ENCODE assay signal across 8 cellular contexts in the genomic region with DNA sequence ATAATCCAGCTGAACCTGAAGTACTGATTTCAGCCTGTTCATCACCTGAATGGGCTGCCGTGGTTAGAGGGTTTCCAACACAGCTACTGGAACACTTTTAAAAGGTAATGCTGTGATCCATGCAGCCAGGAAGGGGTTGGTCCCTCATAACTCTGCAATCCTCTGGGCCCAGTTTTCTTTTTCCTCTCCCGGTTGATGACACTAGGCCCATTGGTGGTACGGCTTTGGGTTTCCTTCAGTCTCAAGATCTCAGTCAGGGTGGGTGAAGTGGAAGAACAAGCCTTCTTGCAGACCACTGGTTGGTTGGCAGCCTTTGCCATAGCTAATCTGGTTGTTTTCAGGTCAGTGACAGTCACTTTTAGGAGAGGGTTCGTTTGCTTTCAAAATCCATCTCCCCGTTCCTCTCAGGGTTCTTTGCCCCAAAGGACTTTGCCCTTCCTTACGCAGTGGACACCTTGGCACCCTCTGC.
DNase-seq lines count a peak whose midpoint lies in the region; ATAC-seq and TF ChIP-seq lines count a peak whose summit lies in the region.

No MANE protein-coding gene starts in this region.

- H3K36me3 ChIP-seq in mucosa of stomach (ENCODE audit: control insufficient read depth, insufficient read depth, low read length) = no peaks in the 10 kb centered on the region

- peak overlapping the region; percentile 33 to 79 for H3K27ac ChIP-seq in coronary artery

- no peak for DNase-seq in GM12865 (ENCODE audit: low read depth)
- DNase-seq in NCI-H345 (lab: John Stamatoyannopoulos, UW) = peak; percentile 25
- DNase-seq in coronary artery (ENCODE audit: low spot score) = no peak
- no peak for DNase-seq in activated CD4-positive, CD25-positive, alpha-beta regulatory T cell treated with anti-CD3 and anti-CD28 coated beads, Interleukin-2, amount 50 U/mL, for 72 hours
- DNase-seq in NCI-H146 (lab: John Stamatoyannopoulos, UW) = no peak
- DNase-seq in stimulated activated CD4-positive, alpha-beta T cell treated with anti-CD3 and anti-CD28 coated beads, Interleukin-15, amount 100 ng/mL, for 24 hours = no peak

- H3K9ac ChIP-seq in mucosa of stomach (ENCODE audit: low read length) = peak overlapping the region; percentile 73

- peaks cover 4% of the 10 kb centered on the region for H3K4me1 ChIP-seq in mucosa of stomach (ENCODE audit: control insufficient read depth, insufficient read depth, low read length)

- H3K27me3 ChIP-seq in mucosa of stomach (ENCODE audit: control insufficient read depth, insufficient read depth, low read length) = no peaks in the 10 kb centered on the region

- H3K4me3 ChIP-seq in GM12865 (ENCODE audit: low read depth, low read length) = peak overlapping the region; percentile 69
- H3K4me3 ChIP-seq in coronary artery = peak overlapping the region; percentile 96
- peak overlapping the region; percentile 56 for H3K4me3 ChIP-seq in mucosa of stomach (ENCODE audit: low read length)

- ATAC-seq in GM21825 (IDR thresholded peaks at IDR 0.05; ENCODE audit: unreplicated experiment) = peak; percentile 8

- TF ChIP-seq CTCF in GM12865 (IDR thresholded peaks at IDR 0.05; ENCODE audit: insufficient read depth, low read depth, low read length, missing control alignments) (no peak), coronary artery (IDR thresholded peaks at IDR 0.05) (no peak)

- no peaks in the 10 kb centered on the region for H3K9me3 ChIP-seq in mucosa of stomach (ENCODE audit: control insufficient read depth, low read length)
